Comparison of ENCODE assay signal across 8 cellular contexts in genomic region chr14:87944987-87945604, GRCh38. TPM values are rescaled to one million over a fixed set of nuclear protein-coding genes. Genes with fewer than 3 reads are reported as not detected.
DNase-seq lines count a peak whose midpoint lies in the region; ATAC-seq and TF ChIP-seq lines count a peak whose summit lies in the region.

No MANE protein-coding gene starts in this region.

- no peaks in the 10 kb centered on the region for H4K20me1 ChIP-seq in osteoblast (ENCODE audit: insufficient read depth, low read length)

- H3K4me1 Mint-ChIP-seq in CD4-positive, CD25-positive, alpha-beta regulatory T cell = peaks cover 0 to 9% (median 3%) of the 10 kb centered on the region in 4 donors

- H3K9me3 Mint-ChIP-seq in CD4-positive, CD25-positive, alpha-beta regulatory T cell = no peaks in the 10 kb centered on the region

- in situ Hi-C loops in Panc1 (cut with HindIII; ENCODE audit: low pct_unique_long_range_greater_than_20kb, low sequenced_read_pairs) = no loop called here

- no peak overlapping the region for H3K4me3 Mint-ChIP-seq in CD4-positive, CD25-positive, alpha-beta regulatory T cell

- no peak overlapping the region for H3K4me3 ChIP-seq in CD4-positive, CD25-positive, alpha-beta regulatory T cell (ENCODE audit: low read depth, low read length)
- H3K4me3 ChIP-seq in HEK293 (ENCODE audit: low read depth, low read length) (no peak overlapping the region), Panc1 (ENCODE audit: low read depth in 2 of 2, low read length in 2 of 2) (no peak overlapping the region), osteoblast (ENCODE audit: insufficient read depth, low read length) (no peak overlapping the region)

- H3K4me1 ChIP-seq in CD4-positive, CD25-positive, alpha-beta regulatory T cell (ENCODE audit: control insufficient read depth, insufficient read depth, low read length, poor library complexity, severe bottlenecking) = peaks cover 4% of the 10 kb centered on the region
- H3K4me1 ChIP-seq in HEK293 (ENCODE audit: control insufficient read depth, insufficient read depth, low read length) = no peaks in the 10 kb centered on the region
- H3K4me1 ChIP-seq in Panc1 (ENCODE audit: control insufficient read depth, insufficient read depth, low read length) = no peaks in the 10 kb centered on the region
- no peaks in the 10 kb centered on the region for H3K4me1 ChIP-seq in osteoblast (ENCODE audit: insufficient read depth, low read length)

- H3K9me3 ChIP-seq in CD4-positive, CD25-positive, alpha-beta regulatory T cell (ENCODE audit: control insufficient read depth in 2 of 2, low read length in 2 of 2) = no peaks in the 10 kb centered on the region
- no peaks in the 10 kb centered on the region for H3K9me3 ChIP-seq in HEK293 (ENCODE audit: control insufficient read depth, insufficient read depth, low read depth, low read length)
- H3K9me3 ChIP-seq in Panc1 (ENCODE audit: control insufficient read depth, insufficient read depth, low read depth, low read length) = no peaks in the 10 kb centered on the region
- no peaks in the 10 kb centered on the region for H3K9me3 ChIP-seq in osteoblast (ENCODE audit: low read depth, low read length)

- intact Hi-C loops in Panc1 (cut with micrococcal nuclease; ENCODE audit: unreplicated experiment) = loop anchor here (5.0 to 10.0 kb wide), 2 partner anchors 67 to 240 kb away; no protein-coding TSS in a partner anchor

- BruUV-seq in Panc1 (replicated peaks; lab: Mats Ljungman, UMichigan) = no TSS peak

- no peak overlapping the region for H3K4me2 ChIP-seq in osteoblast (ENCODE audit: insufficient read depth, low read length)

- no peak for TF ChIP-seq CTCF in HEK293 (tag by site-specific recombination; IDR thresholded peaks at IDR 0.05)
- TF ChIP-seq CTCF in Panc1 (IDR thresholded peaks at IDR 0.05) = peak; percentile 66; the same call in 1 of the 2 replicates
- peak; percentile 67 for TF ChIP-seq CTCF in osteoblast (IDR thresholded peaks at IDR 0.05; ENCODE audit: extremely low read depth, low read depth, low read length)

- ATAC-seq in CD4-positive, CD25-positive, alpha-beta regulatory T cell (ENCODE audit: low read depth in 2 of 2) = peak in 1 of 2 donors; percentile 50
- no peak for ATAC-seq in Panc1
- ATAC-seq in esophagus mucosa = peak; percentile 35
- ATAC-seq in HG02678 (IDR thresholded peaks at IDR 0.05; ENCODE audit: unreplicated experiment) = no peak

- DNase-seq in CD4-positive, CD25-positive, alpha-beta regulatory T cell = peak in 2 of 3 donors; percentile 50 to 81
- DNase-seq in Panc1 (ENCODE audit: low read depth, low spot score) (peak; percentile 10), osteoblast (ENCODE audit: insufficient read length, low spot score, missing footprints) (no peak), T-helper 9 cell (no peak), NCI-H187 (lab: John Stamatoyannopoulos, UW) (no peak)

- no peak overlapping the region for H2AFZ ChIP-seq in osteoblast (ENCODE audit: low read length)

- H3K36me3 Mint-ChIP-seq in CD4-positive, CD25-positive, alpha-beta regulatory T cell = peaks cover 45% of the 10 kb centered on the region

- POLR2A ChIA-PET in HEK293 (lab: Yijun Ruan, JAX) = no interaction called here
- POLR2A ChIA-PET in Panc1 (lab: Charles Lee) = no interaction called here

- H3K79me2 ChIP-seq in osteoblast (ENCODE audit: insufficient read depth, low read length) = no peaks in the 10 kb centered on the region

- H3K36me3 ChIP-seq in CD4-positive, CD25-positive, alpha-beta regulatory T cell (ENCODE audit: control insufficient read depth, insufficient read depth, low read length) = peaks cover 57% of the 10 kb centered on the region
- no peaks in the 10 kb centered on the region for H3K36me3 ChIP-seq in HEK293 (ENCODE audit: control insufficient read depth in 2 of 2, insufficient read depth in 1 of 2, low read length in 2 of 2)
- no peaks in the 10 kb centered on the region for H3K36me3 ChIP-seq in Panc1 (ENCODE audit: control insufficient read depth, insufficient read depth, low read length)
- H3K36me3 ChIP-seq in osteoblast (ENCODE audit: insufficient read depth, low read length) = no peaks in the 10 kb centered on the region

- H3K27ac Mint-ChIP-seq in CD4-positive, CD25-positive, alpha-beta regulatory T cell = no peak overlapping the region

- no peaks in the 10 kb centered on the region for H3K27me3 Mint-ChIP-seq in CD4-positive, CD25-positive, alpha-beta regulatory T cell

- H3K27ac ChIP-seq in CD4-positive, CD25-positive, alpha-beta regulatory T cell (ENCODE audit: insufficient read depth, low read length, poor library complexity, severe bottlenecking) = no peak overlapping the region
- H3K27ac ChIP-seq in HEK293 (ENCODE audit: extremely low read depth, low read depth, low read length) (no peak overlapping the region), Panc1 (ENCODE audit: low read length) (no peak overlapping the region), osteoblast (ENCODE audit: low read depth, low read length) (no peak overlapping the region)

- no peaks in the 10 kb centered on the region for H3K27me3 ChIP-seq in CD4-positive, CD25-positive, alpha-beta regulatory T cell (ENCODE audit: control insufficient read depth, insufficient read depth, low read length)
- H3K27me3 ChIP-seq in Panc1 (ENCODE audit: control insufficient read depth, insufficient read depth, low read length) (no peaks in the 10 kb centered on the region), osteoblast (ENCODE audit: insufficient read depth, low read length) (no peaks in the 10 kb centered on the region)

- CTCF ChIA-PET in HEK293 (lab: Yijun Ruan, JAX) = interaction anchor here (0.6 to 4.3 kb wide), 29 partner anchors 8 to 786 kb away, joined by 3 to 30 read pairs (median 4); no protein-coding TSS in a partner anchor
- CTCF ChIA-PET in Panc1 (lab: Charles Lee) = interaction anchor here (0.8 kb wide), 1 partner anchor 69 kb away, joined by 3 read pairs; no protein-coding TSS in a partner anchor

TF ChIP-seq in HEK293, 187 proteins besides CTCF, POLR2A, EP300 and RAD21:
- TF ChIP-seq ZNF654 (tag by site-specific recombination; IDR thresholded peaks at IDR 0.05; ENCODE audit: low read depth) (peak; percentile 79), ZNF747 (tag by site-specific recombination; IDR thresholded peaks at IDR 0.05) (no peak)

RNA-seq across cellular contexts. Expression of gene GALC, which starts 47.9 kb away (rescaled TPM):
- 17.5 TPM for total RNA-seq in CD4-positive, CD25-positive, alpha-beta regulatory T cell
- polyA plus RNA-seq in CD4-positive, CD25-positive, alpha-beta regulatory T cell = 10 to 100 TPM; 10.6 to 14.0 (median 12.6) TPM
- total RNA-seq in Panc1 (2021; ENCODE audit: unreplicated experiment) = 9.7 TPM
- polyA plus RNA-seq in Panc1 (2012; ENCODE audit: insufficient read length) = 10.1 TPM
- total RNA-seq in esophagus mucosa = 5.3 TPM
- total RNA-seq in osteoblast = 17.0 and 23.6 TPM in 2 replicates

RNA-seq across cellular contexts. Expression of gene GPR65, which starts 59.8 kb away (rescaled TPM):
- 12.3 TPM for total RNA-seq in CD4-positive, CD25-positive, alpha-beta regulatory T cell
- polyA plus RNA-seq in CD4-positive, CD25-positive, alpha-beta regulatory T cell = 10 to 100 TPM; 12.6 to 15.5 (median 13.5) TPM
- total RNA-seq in Panc1 (2021; ENCODE audit: unreplicated experiment) (not detected), esophagus mucosa (0.20 TPM), osteoblast (under 0.01 TPM in 2 replicates)
- polyA plus RNA-seq in Panc1 (2012; ENCODE audit: insufficient read length) = not detected

Comparison
In these comparisons a context has a peak if more than half of its experiments do, and no peak if none do; other contexts are left out.
1. DNase-seq: peak in CD4-positive, CD25-positive, alpha-beta regulatory T cell (2 of 3) and Panc1 (single experiment); none in osteoblast (single experiment), T-helper 9 cell (single experiment) and NCI-H187 (0 of 2).
2. RNA of gene GPR65, which starts 59.8 kb away (total RNA-seq): 12.3 TPM in CD4-positive, CD25-positive, alpha-beta regulatory T cell (single experiment); 0.20 TPM in esophagus mucosa (single experiment), not detected in Panc1 (single experiment) and under 0.01 TPM in osteoblast; every median in the first group is over 10 times any median in the second.